Comparison of ENCODE assay signal across 1 cellular context in the genomic region with DNA sequence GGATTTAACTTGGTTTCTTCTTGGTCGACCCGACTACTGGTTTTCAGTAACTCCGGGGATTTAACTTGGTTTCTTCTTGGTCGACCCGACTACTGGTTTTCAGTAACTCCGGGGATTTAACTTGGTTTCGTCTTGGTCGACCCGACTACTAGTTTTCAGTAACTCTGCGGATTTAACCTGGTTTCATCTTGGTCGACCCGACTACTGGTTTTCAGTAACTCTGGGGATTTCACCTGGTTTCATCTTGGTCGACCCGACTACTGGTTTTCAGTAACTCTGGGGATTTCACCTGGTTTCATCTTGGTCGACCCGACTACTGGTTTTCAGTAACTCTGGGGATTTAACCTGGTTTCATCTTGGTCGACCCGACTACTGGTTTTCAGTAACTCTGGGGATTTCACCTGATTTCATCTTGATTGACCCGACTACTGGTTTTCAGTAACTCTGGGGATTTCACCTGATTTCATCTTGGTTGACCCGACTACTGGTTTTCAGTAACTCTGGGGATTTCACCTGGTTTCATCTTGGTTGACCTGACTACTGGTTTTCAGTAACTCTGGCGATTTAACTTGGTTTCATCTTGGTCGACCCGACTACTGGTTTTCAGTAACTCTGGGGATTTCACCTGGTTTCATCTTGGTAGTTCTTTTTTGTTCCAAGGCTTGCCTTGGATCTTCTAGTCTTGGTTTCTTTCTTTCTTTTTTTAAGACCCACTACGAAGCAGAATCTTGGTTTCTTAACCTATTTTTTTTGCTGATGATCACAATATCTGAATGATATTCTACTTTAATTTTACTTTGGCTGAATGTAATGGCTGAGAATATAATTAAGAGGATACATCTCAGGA.
TF ChIP-seq lines count a peak whose summit lies in the region.

No MANE protein-coding gene starts in this region.

TF ChIP-seq in K562, 482 proteins besides CTCF, POLR2A, EP300 and RAD21:
- TF ChIP-seq ZNF316 (IDR thresholded peaks at IDR 0.05) = peak; percentile 57
- TF ChIP-seq, protein P1, sequence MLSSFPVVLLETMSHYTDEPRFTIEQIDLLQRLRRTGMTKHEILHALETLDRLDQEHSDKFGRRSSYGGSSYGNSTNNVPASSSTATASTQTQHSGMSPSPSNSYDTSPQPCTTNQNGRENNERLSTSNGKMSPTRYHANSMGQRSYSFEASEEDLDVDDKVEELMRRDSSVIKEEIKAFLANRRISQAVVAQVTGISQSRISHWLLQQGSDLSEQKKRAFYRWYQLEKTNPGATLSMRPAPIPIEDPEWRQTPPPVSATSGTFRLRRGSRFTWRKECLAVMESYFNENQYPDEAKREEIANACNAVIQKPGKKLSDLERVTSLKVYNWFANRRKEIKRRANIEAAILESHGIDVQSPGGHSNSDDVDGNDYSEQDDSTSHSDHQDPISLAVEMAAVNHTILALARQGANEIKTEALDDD (IDR thresholded peaks at IDR 0.05) = peak; percentile 55; the same call in 1 of the 2 replicates
- peak; percentile 27; the same call in 1 of the 2 replicates for TF ChIP-seq C11orf30 (IDR thresholded peaks at IDR 0.05; ENCODE audit: low read depth)
